Comparison of ENCODE assay signal across 21 cellular contexts in the genomic region with DNA sequence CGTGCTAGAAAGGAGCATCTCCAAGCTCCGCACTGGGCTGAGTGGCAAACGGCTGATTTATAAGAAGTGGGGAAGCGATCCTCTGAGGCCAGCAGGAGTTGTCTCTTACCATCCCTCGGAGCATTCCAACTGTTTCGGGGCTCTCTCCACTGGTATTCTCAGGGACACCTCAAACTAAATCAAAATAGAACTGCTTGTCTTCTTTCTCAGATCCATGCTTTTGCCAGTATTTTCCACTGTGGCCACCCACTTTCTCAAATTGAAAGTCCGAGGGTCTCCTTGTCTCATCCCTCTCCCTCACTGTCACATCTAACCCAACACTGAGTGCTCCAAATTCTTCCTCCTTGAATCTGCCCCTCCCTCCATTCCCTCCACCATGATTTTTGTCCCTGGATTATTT.
DNase-seq lines count a peak whose midpoint lies in the region; ATAC-seq and TF ChIP-seq lines count a peak whose summit lies in the region.
"Had no signal": no experiment of that assay in that cellular context is flagged by ENCODE, and none has a peak within 500 bp of the region (broad histone marks: within the 10 kb centered on the region; RNA-seq: fewer than 3 reads in every experiment).

No MANE protein-coding gene starts in this region.

- peak overlapping the region in 9 of 11 experiments; percentile 4 to 42 (median 32); a peak in 13 of 22 replicates for H3K4me2 ChIP-seq in BLaER1 treated with 17β-estradiol and CSF1 and Interleukin-3, amounts not matched to agents 10 nM and 100 nM
- H3K4me2 ChIP-seq: A549 had no signal

- 65 to 71% (median 69%) methylated on average over 7 of the region's 7 CpGs for WGBS in psoas muscle, 3 donors

- peaks cover 6 to 25% (median 10%) of the 10 kb centered on the region in 10 experiments; a peak in 18 of 20 replicates for H3K4me1 ChIP-seq in BLaER1 treated with 17β-estradiol and CSF1 and Interleukin-3, amounts not matched to agents 10 nM and 100 nM
- no peaks in the 10 kb centered on the region for H3K4me1 ChIP-seq in psoas muscle
- H3K4me1 ChIP-seq: A549, BE2C, HAP-1 had no signal

- no peak overlapping the region for H3K27ac ChIP-seq in BLaER1 treated with 17β-estradiol and CSF1 and Interleukin-3, amounts not matched to agents 10 nM and 100 nM
- no peak overlapping the region for H3K27ac ChIP-seq in coronary artery
- peak overlapping the region; percentile 40 for H3K27ac ChIP-seq in temporal lobe (ENCODE audit: low read depth, low read length)
- no peak overlapping the region for H3K27ac ChIP-seq in psoas muscle
- H3K27ac ChIP-seq: A549, C4-2B had no signal

- ATAC-seq in HG02840 (IDR thresholded peaks at IDR 0.05; ENCODE audit: low FRiP score, unreplicated experiment) (no peak), psoas muscle (no peak)
- ATAC-seq: A549; CD8-positive, alpha-beta T cell had no signal

- intact Hi-C loops in psoas muscle (cut with DNase I), result no loop called here

- no peaks in the 10 kb centered on the region for H3K36me3 ChIP-seq in BLaER1 treated with 17β-estradiol and CSF1 and Interleukin-3, amounts not matched to agents 10 nM and 100 nM
- H3K36me3 ChIP-seq in psoas muscle (ENCODE audit: insufficient read depth in 1 of 2, low read depth in 1 of 2), result no peaks in the 10 kb centered on the region
- H3K36me3 ChIP-seq: BE2C, HAP-1 had no signal

- TF ChIP-seq CTCF in coronary artery (IDR thresholded peaks at IDR 0.05) (no peak), foreskin fibroblast (IDR thresholded peaks at IDR 0.05; ENCODE audit: low read depth, low read length) (no peak), psoas muscle (IDR thresholded peaks at IDR 0.05) (no peak)

- H3K9ac ChIP-seq in BLaER1 treated with 17β-estradiol and CSF1 and Interleukin-3, amounts not matched to agents 10 nM and 100 nM, result no peak overlapping the region

- peak; percentile 21 for DNase-seq in coronary artery (ENCODE audit: low spot score)
- peak; percentile 20 for DNase-seq in islet precursor cell
- no peak for DNase-seq in foreskin fibroblast
- no peak for DNase-seq in psoas muscle
- DNase-seq: 8988T; ACHN; AML-193; BE2C; Caco-2; CD4-positive, CD25-positive, alpha-beta regulatory T cell; CD8-positive, alpha-beta T cell; DMS153; DND-41; GOT3; HFFc6 had no signal

- no peaks in the 10 kb centered on the region; a peak in 1 of 22 replicates for H3K9me3 ChIP-seq in BLaER1 treated with 17β-estradiol and CSF1 and Interleukin-3, amounts not matched to agents 10 nM and 100 nM (replicated peaks in 1 of 11)
- no peaks in the 10 kb centered on the region for H3K9me3 ChIP-seq in psoas muscle
- H3K9me3 ChIP-seq: A549, BE2C, Caco-2, HAP-1 had no signal

- no peak overlapping the region for H3K4me3 ChIP-seq in BLaER1 treated with 17β-estradiol and CSF1 and Interleukin-3, amounts not matched to agents 10 nM and 100 nM
- H3K4me3 ChIP-seq in coronary artery, result no peak overlapping the region
- no peak overlapping the region for H3K4me3 ChIP-seq in foreskin fibroblast (ENCODE audit: low read depth in 1 of 2, low read length in 2 of 2)
- H3K4me3 ChIP-seq in psoas muscle, result no peak overlapping the region
- H3K4me3 ChIP-seq: A549, HAP-1 had no signal

- H4K20me1 ChIP-seq in BLaER1 treated with 17β-estradiol and CSF1 and Interleukin-3, amounts not matched to agents 10 nM and 100 nM, result no peaks in the 10 kb centered on the region

- H3K27me3 ChIP-seq in BLaER1 treated with 17β-estradiol and CSF1 and Interleukin-3, amounts not matched to agents 10 nM and 100 nM, result no peaks in the 10 kb centered on the region
- peaks cover 0 to 39% (median 2%) of the 10 kb centered on the region in 3 donors for H3K27me3 ChIP-seq in psoas muscle (ENCODE audit: insufficient read depth in 3 of 3, low read length in 2 of 3)
- H3K27me3 ChIP-seq: BE2C had no signal

Comparison
In these comparisons a context has a peak if more than half of its experiments do, and no peak if none do; other contexts are left out.
1. DNase-seq: peak in coronary artery (single experiment) and islet precursor cell (single experiment); none in foreskin fibroblast (0 of 2) and psoas muscle (0 of 2).